ENCODE assay signal across 17 cellular contexts in genomic region chr14:100893228-100893601, GRCh38. TPM values are rescaled to one million over a fixed set of nuclear protein-coding genes. Genes with fewer than 3 reads are reported as not detected.
A peak's percentile ranks its signal among the peaks of the same experiment; 100 is the strongest.
DNase-seq lines count a peak whose midpoint lies in the region; ATAC-seq and TF ChIP-seq lines count a peak whose summit lies in the region.
"Had no signal": no experiment of that assay in that cellular context is flagged by ENCODE, and none has a peak within 500 bp of the region (broad histone marks: within the 10 kb centered on the region; RNA-seq: fewer than 3 reads in every experiment).

No MANE protein-coding gene starts in this region.

- H3K27ac ChIP-seq in aorta (ENCODE audit: low read depth in 1 of 2, low read length in 2 of 2) (no peak overlapping the region), lower lobe of right lung (no peak overlapping the region)

- H3K36me3 ChIP-seq in aorta (ENCODE audit: control insufficient read depth in 1 of 2, insufficient read depth in 2 of 2, low read length in 1 of 2) (no peaks in the 10 kb centered on the region), lower lobe of right lung (no peaks in the 10 kb centered on the region)

- no peak overlapping the region for H3K4me3 Mint-ChIP-seq in activated naive CD8-positive, alpha-beta T cell treated with anti-CD3 and anti-CD28 coated beads, Interleukin-2, amount 10 ng/mL, durations not matched to agents 7 days and 5 days
- no peak overlapping the region for H3K4me3 Mint-ChIP-seq in activated naive CD8-positive, alpha-beta T cell treated with anti-CD3 and anti-CD28 coated beads, Interleukin-2, amount 50 U/mL, for 24 hours
- H3K4me3 Mint-ChIP-seq in osteocyte (ENCODE audit: unreplicated experiment) = no peak overlapping the region
- H3K4me3 Mint-ChIP-seq: CD4-positive, CD25-positive, alpha-beta regulatory T cell had no signal

- H3K4me1 ChIP-seq in aorta (ENCODE audit: control insufficient read depth in 1 of 2, insufficient read depth in 2 of 2, low read length in 2 of 2) = no peaks in the 10 kb centered on the region
- no peaks in the 10 kb centered on the region for H3K4me1 ChIP-seq in lower lobe of right lung

- DNase-seq in activated naive CD8-positive, alpha-beta T cell treated with anti-CD3 and anti-CD28 coated beads, Interleukin-2, amount 10 ng/mL, durations not matched to agents 7 days and 5 days = peak; percentile 2
- no peak for DNase-seq in activated naive CD8-positive, alpha-beta T cell treated with anti-CD3 and anti-CD28 coated beads, Interleukin-2, amount 50 U/mL, for 24 hours
- DNase-seq in islet precursor cell = peak; percentile 20
- peak; percentile 71 for DNase-seq in osteocyte (ENCODE audit: extremely low spot score, unreplicated experiment)
- peak; percentile 9 to 13 for DNase-seq in aorta
- DNase-seq in lower lobe of right lung = no peak
- DNase-seq: CD4-positive, CD25-positive, alpha-beta regulatory T cell; DMS79; H7; Kasumi-1; NCI-H1417 treated with DMSO at 0.1 percent for 48 hours; NCI-H226; NCI-H69; SIG-M5 had no signal

- H3K27me3 ChIP-seq in aorta (ENCODE audit: control insufficient read depth in 1 of 2, insufficient read depth in 2 of 2, low read length in 1 of 2) (no peaks in the 10 kb centered on the region), lower lobe of right lung (ENCODE audit: low read depth) (peaks cover 4% of the 10 kb centered on the region)

- H3K9me3 ChIP-seq in aorta (ENCODE audit: control insufficient read depth, low read length) = peaks cover 1% of the 10 kb centered on the region
- H3K9me3 ChIP-seq in lower lobe of right lung = no peaks in the 10 kb centered on the region

- peaks cover 4% of the 10 kb centered on the region for H3K27me3 Mint-ChIP-seq in activated naive CD8-positive, alpha-beta T cell treated with anti-CD3 and anti-CD28 coated beads, Interleukin-2, amount 10 ng/mL, durations not matched to agents 7 days and 5 days
- H3K27me3 Mint-ChIP-seq in activated naive CD8-positive, alpha-beta T cell treated with anti-CD3 and anti-CD28 coated beads, Interleukin-2, amount 50 U/mL, for 24 hours = peaks cover 4% of the 10 kb centered on the region
- H3K27me3 Mint-ChIP-seq in osteocyte (ENCODE audit: unreplicated experiment) = peaks cover 36% of the 10 kb centered on the region

- intact Hi-C loops in aorta (cut with DNase I) (no loop called here), lower lobe of right lung (cut with DNase I) (no loop called here)

- no peaks in the 10 kb centered on the region for H3K4me1 Mint-ChIP-seq in activated naive CD8-positive, alpha-beta T cell treated with anti-CD3 and anti-CD28 coated beads, Interleukin-2, amount 10 ng/mL, durations not matched to agents 7 days and 5 days
- H3K4me1 Mint-ChIP-seq in activated naive CD8-positive, alpha-beta T cell treated with anti-CD3 and anti-CD28 coated beads, Interleukin-2, amount 50 U/mL, for 24 hours = no peaks in the 10 kb centered on the region
- H3K4me1 Mint-ChIP-seq in osteocyte (ENCODE audit: unreplicated experiment) = no peaks in the 10 kb centered on the region
- H3K4me1 Mint-ChIP-seq: CD4-positive, CD25-positive, alpha-beta regulatory T cell had no signal

- POLR2A ChIA-PET in activated naive CD8-positive, alpha-beta T cell treated with anti-CD3 and anti-CD28 coated beads, Interleukin-2, amount 10 ng/mL, durations not matched to agents 7 days and 5 days (lab: Charles Lee) = no interaction called here

- no peaks in the 10 kb centered on the region for H3K9me3 Mint-ChIP-seq in activated naive CD8-positive, alpha-beta T cell treated with anti-CD3 and anti-CD28 coated beads, Interleukin-2, amount 10 ng/mL, durations not matched to agents 7 days and 5 days
- no peaks in the 10 kb centered on the region for H3K9me3 Mint-ChIP-seq in activated naive CD8-positive, alpha-beta T cell treated with anti-CD3 and anti-CD28 coated beads, Interleukin-2, amount 50 U/mL, for 24 hours
- H3K9me3 Mint-ChIP-seq in osteocyte (ENCODE audit: unreplicated experiment) = no peaks in the 10 kb centered on the region

- no peak overlapping the region for H3K27ac Mint-ChIP-seq in activated naive CD8-positive, alpha-beta T cell treated with anti-CD3 and anti-CD28 coated beads, Interleukin-2, amount 10 ng/mL, durations not matched to agents 7 days and 5 days
- H3K27ac Mint-ChIP-seq in activated naive CD8-positive, alpha-beta T cell treated with anti-CD3 and anti-CD28 coated beads, Interleukin-2, amount 50 U/mL, for 24 hours = no peak overlapping the region
- no peak overlapping the region for H3K27ac Mint-ChIP-seq in osteocyte (ENCODE audit: unreplicated experiment)
- H3K27ac Mint-ChIP-seq: CD4-positive, CD25-positive, alpha-beta regulatory T cell had no signal

- TF ChIP-seq CTCF in osteocyte (IDR thresholded peaks at IDR 0.05) (no peak), lower lobe of right lung (IDR thresholded peaks at IDR 0.05) (no peak)

- WGBS in aorta, 2 donors = 70 to 75% methylated on average over 8 of the region's 8 CpGs

- ATAC-seq in activated naive CD8-positive, alpha-beta T cell treated with anti-CD3 and anti-CD28 coated beads, Interleukin-2, amount 10 ng/mL, durations not matched to agents 7 days and 5 days (ENCODE audit: low read depth) = no peak
- no peak for ATAC-seq in activated naive CD8-positive, alpha-beta T cell treated with anti-CD3 and anti-CD28 coated beads, Interleukin-2, amount 50 U/mL, for 24 hours
- no peak for ATAC-seq in aorta (ENCODE audit: low FRiP score)
- no peak for ATAC-seq in lower lobe of right lung
- no peak for ATAC-seq in GM21423 (IDR thresholded peaks at IDR 0.05; ENCODE audit: unreplicated experiment)
- ATAC-seq in HG03442 (IDR thresholded peaks at IDR 0.05; ENCODE audit: unreplicated experiment) = no peak

- H3K4me3 ChIP-seq in aorta (ENCODE audit: low read length in 2 of 2) (no peak overlapping the region), lower lobe of right lung (no peak overlapping the region)

- no peaks in the 10 kb centered on the region for H3K36me3 Mint-ChIP-seq in activated naive CD8-positive, alpha-beta T cell treated with anti-CD3 and anti-CD28 coated beads, Interleukin-2, amount 10 ng/mL, durations not matched to agents 7 days and 5 days
- H3K36me3 Mint-ChIP-seq in activated naive CD8-positive, alpha-beta T cell treated with anti-CD3 and anti-CD28 coated beads, Interleukin-2, amount 50 U/mL, for 24 hours (ENCODE audit: low read depth) = no peaks in the 10 kb centered on the region
- H3K36me3 Mint-ChIP-seq in osteocyte (ENCODE audit: unreplicated experiment) = no peaks in the 10 kb centered on the region
- H3K36me3 Mint-ChIP-seq: CD4-positive, CD25-positive, alpha-beta regulatory T cell had no signal

RNA-seq across cellular contexts. Expression of gene RTL1, which starts 10.3 kb away (rescaled TPM):
- total RNA-seq in activated naive CD8-positive, alpha-beta T cell treated with anti-CD3 and anti-CD28 coated beads, Interleukin-2, amount 10 ng/mL, durations not matched to agents 7 days and 5 days = not detected
- total RNA-seq in osteocyte (not detected in 2 replicates), aorta (not detected), lower lobe of right lung (not detected)
- not detected for polyA plus RNA-seq in aorta
- total RNA-seq: CD4-positive, CD25-positive, alpha-beta regulatory T cell; G401; H7 had no signal
- polyA plus RNA-seq: CD4-positive, CD25-positive, alpha-beta regulatory T cell had no signal

Comparison
In these comparisons a context has a peak if more than half of its experiments do, and no peak if none do; other contexts are left out.
1. DNase-seq: peak in activated naive CD8-positive, alpha-beta T cell treated with anti-CD3 and anti-CD28 coated beads, Interleukin-2, amount 10 ng/mL, durations not matched to agents 7 days and 5 days (single experiment), islet precursor cell (single experiment), osteocyte (single experiment) and aorta (2 of 2); none in activated naive CD8-positive, alpha-beta T cell treated with anti-CD3 and anti-CD28 coated beads, Interleukin-2, amount 50 U/mL, for 24 hours (single experiment) and lower lobe of right lung (single experiment).